Comparison of ENCODE assay signal across 1 cellular context in the genomic region with DNA sequence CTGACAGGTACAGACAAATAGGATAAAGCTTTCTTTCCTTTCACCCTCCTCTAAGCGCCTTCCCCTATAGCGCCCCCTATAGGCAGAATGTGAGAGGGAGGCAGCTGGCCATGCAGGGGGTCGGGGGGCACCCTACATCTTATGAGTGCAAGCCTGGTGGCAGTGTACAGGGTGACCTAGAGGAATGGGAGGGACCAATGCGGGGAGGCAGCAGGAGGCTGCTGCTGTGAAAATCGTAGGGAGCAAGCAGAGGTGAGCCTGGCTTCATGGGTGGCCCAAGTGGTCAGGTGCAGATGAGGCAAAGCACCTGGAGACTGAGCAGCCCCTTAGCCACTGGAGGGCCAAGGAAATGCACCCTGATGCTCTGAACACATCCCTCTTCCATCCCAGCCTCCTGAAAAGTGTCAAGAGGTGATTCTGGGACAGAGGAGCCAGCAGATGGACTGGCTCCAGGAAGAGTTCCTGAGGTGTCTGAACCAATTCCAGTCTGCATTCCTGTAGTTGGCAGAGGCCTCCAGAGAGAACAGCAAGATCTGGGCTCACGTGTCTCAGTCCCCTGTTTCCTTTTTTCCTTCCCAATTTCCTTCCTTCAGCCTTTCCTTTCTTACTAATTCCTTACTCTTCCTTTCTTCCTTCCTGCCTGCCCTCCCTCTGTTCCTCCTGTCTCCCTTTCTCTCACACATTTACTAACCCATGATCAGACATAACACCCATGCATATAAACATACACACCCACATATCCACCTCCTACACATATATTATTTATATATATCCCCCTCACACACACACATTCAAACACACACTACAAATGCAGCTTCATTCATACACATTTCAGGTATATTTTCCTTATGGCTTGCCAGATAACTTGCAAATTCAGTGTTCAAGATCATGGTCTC.
TF ChIP-seq lines count a peak whose summit lies in the region.

No MANE protein-coding gene starts in this region.

TF ChIP-seq in HepG2, 621 proteins besides CTCF, POLR2A, EP300 and RAD21:
- TF ChIP-seq, protein P1, sequence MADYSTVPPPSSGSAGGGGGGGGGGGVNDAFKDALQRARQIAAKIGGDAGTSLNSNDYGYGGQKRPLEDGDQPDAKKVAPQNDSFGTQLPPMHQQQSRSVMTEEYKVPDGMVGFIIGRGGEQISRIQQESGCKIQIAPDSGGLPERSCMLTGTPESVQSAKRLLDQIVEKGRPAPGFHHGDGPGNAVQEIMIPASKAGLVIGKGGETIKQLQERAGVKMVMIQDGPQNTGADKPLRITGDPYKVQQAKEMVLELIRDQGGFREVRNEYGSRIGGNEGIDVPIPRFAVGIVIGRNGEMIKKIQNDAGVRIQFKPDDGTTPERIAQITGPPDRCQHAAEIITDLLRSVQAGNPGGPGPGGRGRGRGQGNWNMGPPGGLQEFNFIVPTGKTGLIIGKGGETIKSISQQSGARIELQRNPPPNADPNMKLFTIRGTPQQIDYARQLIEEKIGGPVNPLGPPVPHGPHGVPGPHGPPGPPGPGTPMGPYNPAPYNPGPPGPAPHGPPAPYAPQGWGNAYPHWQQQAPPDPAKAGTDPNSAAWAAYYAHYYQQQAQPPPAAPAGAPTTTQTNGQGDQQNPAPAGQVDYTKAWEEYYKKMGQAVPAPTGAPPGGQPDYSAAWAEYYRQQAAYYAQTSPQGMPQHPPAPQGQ (CRISPR knock-in tag; IDR thresholded peaks at IDR 0.05; ENCODE audit: borderline replicate concordance), result no peak
- TF ChIP-seq ZNF567 (CRISPR knock-in tag; IDR thresholded peaks at IDR 0.05; ENCODE audit: borderline replicate concordance), result no peak
- TF ChIP-seq TCF7L2 (IDR thresholded peaks at IDR 0.05; ENCODE audit: low read depth, low read length), result 0 out of 2 replicates have a peak, but pooled peaks have one; percentile 18
- TF ChIP-seq SATB2 (CRISPR knock-in tag; IDR thresholded peaks at IDR 0.05), result no peak
TF ChIP-seq in HepG2: peak in this region for 1.
